Comparison of ENCODE assay signal across 25 cellular contexts in genomic region chr13:44165172-44165894, GRCh38.
"Had no signal": no experiment of that assay in that cellular context is flagged by ENCODE, and none has a peak within 500 bp of the region (broad histone marks: within the 10 kb centered on the region; RNA-seq: fewer than 3 reads in every experiment).

No MANE protein-coding gene starts in this region.

- H3K4me3 Mint-ChIP-seq: activated naive CD4-positive, alpha-beta T cell treated with anti-CD3 and anti-CD28 coated beads, Interleukin-2, amount 10 ng/mL, durations not matched to agents 7 days and 5 days; central memory CD8-positive, alpha-beta T cell; endodermal cell; immature natural killer cell; natural killer cell treated with Interleukin-12 subunit alpha and Interleukin-12 subunit beta and Interleukin-15 and Interleukin-18, amount 100 ng/mL, for 72 hours; T-helper 1 cell treated with Interleukin-12 subunit alpha and Interleukin-12 subunit beta and Interleukin-4 antibody, amounts not matched to agents 30 μg/mL and 1 μg/mL, for 36 hours had no signal

- H3K27me3 ChIP-seq: brain microvascular endothelial cell, colonic mucosa, tibial nerve, uterus had no signal

- H3K4me3 ChIP-seq: colonic mucosa, tibial nerve, uterus had no signal

- H3K27ac Mint-ChIP-seq: activated naive CD4-positive, alpha-beta T cell treated with anti-CD3 and anti-CD28 coated beads, Interleukin-2, amount 10 ng/mL, durations not matched to agents 7 days and 5 days; endodermal cell; immature natural killer cell; natural killer cell treated with Interleukin-12 subunit alpha and Interleukin-12 subunit beta and Interleukin-15 and Interleukin-18, amount 100 ng/mL, for 72 hours; T-helper 1 cell treated with Interleukin-12 subunit alpha and Interleukin-12 subunit beta and Interleukin-4 antibody, amounts not matched to agents 30 μg/mL and 1 μg/mL, for 36 hours had no signal

- H3K9me3 ChIP-seq: colonic mucosa, tibial nerve, uterus had no signal

- H3K9me3 Mint-ChIP-seq: activated naive CD4-positive, alpha-beta T cell treated with anti-CD3 and anti-CD28 coated beads, Interleukin-2, amount 10 ng/mL, durations not matched to agents 7 days and 5 days; central memory CD8-positive, alpha-beta T cell; endodermal cell; immature natural killer cell; natural killer cell treated with Interleukin-12 subunit alpha and Interleukin-12 subunit beta and Interleukin-15 and Interleukin-18, amount 100 ng/mL, for 72 hours; T-helper 1 cell treated with Interleukin-12 subunit alpha and Interleukin-12 subunit beta and Interleukin-4 antibody, amounts not matched to agents 30 μg/mL and 1 μg/mL, for 36 hours had no signal

- ATAC-seq: natural killer cell treated with Interleukin-12 subunit alpha and Interleukin-12 subunit beta and Interleukin-15 and Interleukin-18, amount 100 ng/mL, for 72 hours had no signal

- DNase-seq: activated CD4-positive, alpha-beta T cell treated with anti-CD3 and anti-CD28 coated beads, Interleukin-2, amount 50 U/mL, for 1 hour; activated CD4-positive, CD25-positive, alpha-beta regulatory T cell treated with anti-CD3 and anti-CD28 coated beads, Interleukin-2, amount 50 U/mL, for 72 hours; activated CD8-positive, alpha-beta memory T cell treated with anti-CD3 and anti-CD28 coated beads for 24 hours; activated CD8-positive, alpha-beta memory T cell treated with anti-CD3 and anti-CD28 coated beads, Interleukin-2, amount 50 U/mL, for 48 hours; activated effector memory CD4-positive, alpha-beta T cell treated with Interleukin-2 at 50 U/mL for 16 hours; activated naive CD4-positive, alpha-beta T cell treated with anti-CD3 and anti-CD28 coated beads, Interleukin-2, amount 10 ng/mL, durations not matched to agents 7 days and 5 days; activated T-cell treated with anti-CD3 and anti-CD28 coated beads, Interleukin-2, amount 50 U/mL, for 48 hours; aorta; brain microvascular endothelial cell; colonic mucosa; endodermal cell; immature natural killer cell; kidney glomerular epithelial cell; nucleus accumbens; posterior cingulate gyrus; stimulated activated CD4-positive, alpha-beta T cell treated with anti-CD3 and anti-CD28 coated beads, Interleukin-12 subunit alpha, Interleukin-12 subunit beta, amount 100 ng/mL, for 4 hours; stimulated activated CD4-positive, alpha-beta T cell treated with anti-CD3 and anti-CD28 coated beads, Interleukin-1b, Interleukin-23, amount 100 ng/mL, for 48 hours; stimulated activated CD8-positive, alpha-beta memory T cell treated with anti-CD3 and anti-CD28 coated beads, Interleukin-4, amount 100 ng/mL, for 48 hours; stimulated activated naive CD4-positive, alpha-beta T cell treated with Interleukin-2 at 50 U/mL for 16 hours; uterus had no signal

- H3K27ac ChIP-seq: brain microvascular endothelial cell, colonic mucosa, uterus, VCaP had no signal

- H3K4me1 Mint-ChIP-seq: activated naive CD4-positive, alpha-beta T cell treated with anti-CD3 and anti-CD28 coated beads, Interleukin-2, amount 10 ng/mL, durations not matched to agents 7 days and 5 days; central memory CD8-positive, alpha-beta T cell; immature natural killer cell had no signal

- H3K36me3 Mint-ChIP-seq: activated naive CD4-positive, alpha-beta T cell treated with anti-CD3 and anti-CD28 coated beads, Interleukin-2, amount 10 ng/mL, durations not matched to agents 7 days and 5 days; natural killer cell treated with Interleukin-12 subunit alpha and Interleukin-12 subunit beta and Interleukin-15 and Interleukin-18, amount 100 ng/mL, for 72 hours had no signal

- H3K4me1 ChIP-seq: colonic mucosa, uterus had no signal

- H3K36me3 ChIP-seq: brain microvascular endothelial cell, colonic mucosa, tibial nerve, uterus had no signal
